ENCODE assay signal across 26 cellular contexts in genomic region chr18:78309945-78310344, GRCh38.
"Had no signal": no experiment of that assay in that cellular context is flagged by ENCODE, and none has a peak within 500 bp of the region (broad histone marks: within the 10 kb centered on the region; RNA-seq: fewer than 3 reads in every experiment).

No MANE protein-coding gene starts in this region.

- H3K27me3 Mint-ChIP-seq: stimulated activated naive CD8-positive, alpha-beta T cell treated with anti-CD3 and anti-CD28 coated beads, Interleukin-15, Interleukin-2, amounts not matched to agents 100 ng/mL and 50 ng/mL, for 24 hours had no signal

- ATAC-seq: naive thymus-derived CD4-positive, alpha-beta T cell; natural killer cell; pancreas; psoas muscle; right cardiac atrium; right lobe of liver; stimulated activated effector memory CD8-positive, alpha-beta T cell treated with anti-CD3 and anti-CD28 coated beads, Interleukin-12 subunit alpha, Interleukin-12 subunit beta, amount 100 ng/mL, for 72 hours; stimulated activated naive B cell treated with anti-CD40 and anti-IgM and Interleukin-4, amounts not matched to agents 10 μg/mL and 1 μg/mL and 100 μg/mL, for 72 hours had no signal

- H3K4me1 Mint-ChIP-seq: naive thymus-derived CD4-positive, alpha-beta T cell; natural killer cell; stimulated activated effector memory CD8-positive, alpha-beta T cell treated with anti-CD3 and anti-CD28 coated beads, Interleukin-12 subunit alpha, Interleukin-12 subunit beta, amount 100 ng/mL, for 72 hours; stimulated activated naive B cell treated with anti-CD40 and anti-IgM and Interleukin-4, amounts not matched to agents 10 μg/mL and 1 μg/mL and 100 μg/mL, for 72 hours had no signal

- H3K27me3 ChIP-seq: right lobe of liver, stomach, thyroid gland, tibial nerve, upper lobe of left lung, vagina had no signal

- DNase-seq: naive thymus-derived CD4-positive, alpha-beta T cell; natural killer cell; nucleus accumbens; pancreas; psoas muscle; right lobe of liver; sigmoid colon; small intestine; stimulated activated CD4-positive, alpha-beta T cell treated with anti-CD3 and anti-CD28 coated beads, Interleukin-15, amount 100 ng/mL, for 24 hours; stimulated activated CD4-positive, alpha-beta T cell treated with anti-CD3 and anti-CD28 coated beads, Interleukin-2, amount 100 ng/mL, for 24 hours; stimulated activated CD4-positive, alpha-beta T cell treated with anti-CD3 and anti-CD28 coated beads, Interleukin-2, amount 100 ng/mL, for 48 hours; stimulated activated CD4-positive, alpha-beta T cell treated with anti-CD3 and anti-CD28 coated beads, Interleukin-4, amount 100 ng/mL, for 24 hours; stimulated activated naive B cell treated with anti-CD40 and anti-IgM and Interleukin-4, amounts not matched to agents 10 μg/mL and 1 μg/mL and 100 μg/mL, for 72 hours; stimulated activated naive CD4-positive, alpha-beta T cell treated with Interleukin-2 at 50 U/mL for 16 hours; stomach; thyroid gland; trophoblast cell had no signal

- H3K36me3 ChIP-seq: neutrophil, pancreas, right lobe of liver, sigmoid colon, stomach, thoracic aorta, thyroid gland, tibial nerve, upper lobe of left lung, vagina had no signal

- H3K4me1 ChIP-seq: pancreas, psoas muscle, right lobe of liver, sigmoid colon, stomach, thyroid gland, tibial nerve, upper lobe of left lung, vagina had no signal

- H3K27ac ChIP-seq: neutrophil, pancreas, psoas muscle, right lobe of liver, sigmoid colon, stomach, thoracic aorta, thyroid gland, tibial nerve, upper lobe of left lung, vagina had no signal

- H3K4me3 ChIP-seq: pancreas, psoas muscle, right lobe of liver, sigmoid colon, stomach, thoracic aorta, thyroid gland, tibial nerve, upper lobe of left lung, vagina had no signal

- H3K4me3 Mint-ChIP-seq: naive thymus-derived CD4-positive, alpha-beta T cell; natural killer cell; nephron; stimulated activated effector memory CD8-positive, alpha-beta T cell treated with anti-CD3 and anti-CD28 coated beads, Interleukin-12 subunit alpha, Interleukin-12 subunit beta, amount 100 ng/mL, for 72 hours; stimulated activated naive B cell treated with anti-CD40 and anti-IgM and Interleukin-4, amounts not matched to agents 10 μg/mL and 1 μg/mL and 100 μg/mL, for 72 hours; stimulated activated naive CD8-positive, alpha-beta T cell treated with anti-CD3 and anti-CD28 coated beads, Interleukin-15, Interleukin-2, amounts not matched to agents 100 ng/mL and 50 ng/mL, for 24 hours had no signal

- H3K36me3 Mint-ChIP-seq: naive thymus-derived CD4-positive, alpha-beta T cell; natural killer cell; stimulated activated effector memory CD8-positive, alpha-beta T cell treated with anti-CD3 and anti-CD28 coated beads, Interleukin-12 subunit alpha, Interleukin-12 subunit beta, amount 100 ng/mL, for 72 hours; stimulated activated naive B cell treated with anti-CD40 and anti-IgM and Interleukin-4, amounts not matched to agents 10 μg/mL and 1 μg/mL and 100 μg/mL, for 72 hours had no signal

- H3K27ac Mint-ChIP-seq: naive thymus-derived CD4-positive, alpha-beta T cell; natural killer cell; nephron; stimulated activated effector memory CD8-positive, alpha-beta T cell treated with anti-CD3 and anti-CD28 coated beads, Interleukin-12 subunit alpha, Interleukin-12 subunit beta, amount 100 ng/mL, for 72 hours; stimulated activated naive B cell treated with anti-CD40 and anti-IgM and Interleukin-4, amounts not matched to agents 10 μg/mL and 1 μg/mL and 100 μg/mL, for 72 hours; stimulated activated naive CD8-positive, alpha-beta T cell treated with anti-CD3 and anti-CD28 coated beads, Interleukin-15, Interleukin-2, amounts not matched to agents 100 ng/mL and 50 ng/mL, for 24 hours had no signal

- H3K9me3 ChIP-seq: neutrophil, pancreas, psoas muscle, right lobe of liver, stomach, thoracic aorta, thyroid gland, tibial nerve, upper lobe of left lung, vagina had no signal

- H3K9me3 Mint-ChIP-seq: natural killer cell, nephron had no signal
